In the genomic region with DNA sequence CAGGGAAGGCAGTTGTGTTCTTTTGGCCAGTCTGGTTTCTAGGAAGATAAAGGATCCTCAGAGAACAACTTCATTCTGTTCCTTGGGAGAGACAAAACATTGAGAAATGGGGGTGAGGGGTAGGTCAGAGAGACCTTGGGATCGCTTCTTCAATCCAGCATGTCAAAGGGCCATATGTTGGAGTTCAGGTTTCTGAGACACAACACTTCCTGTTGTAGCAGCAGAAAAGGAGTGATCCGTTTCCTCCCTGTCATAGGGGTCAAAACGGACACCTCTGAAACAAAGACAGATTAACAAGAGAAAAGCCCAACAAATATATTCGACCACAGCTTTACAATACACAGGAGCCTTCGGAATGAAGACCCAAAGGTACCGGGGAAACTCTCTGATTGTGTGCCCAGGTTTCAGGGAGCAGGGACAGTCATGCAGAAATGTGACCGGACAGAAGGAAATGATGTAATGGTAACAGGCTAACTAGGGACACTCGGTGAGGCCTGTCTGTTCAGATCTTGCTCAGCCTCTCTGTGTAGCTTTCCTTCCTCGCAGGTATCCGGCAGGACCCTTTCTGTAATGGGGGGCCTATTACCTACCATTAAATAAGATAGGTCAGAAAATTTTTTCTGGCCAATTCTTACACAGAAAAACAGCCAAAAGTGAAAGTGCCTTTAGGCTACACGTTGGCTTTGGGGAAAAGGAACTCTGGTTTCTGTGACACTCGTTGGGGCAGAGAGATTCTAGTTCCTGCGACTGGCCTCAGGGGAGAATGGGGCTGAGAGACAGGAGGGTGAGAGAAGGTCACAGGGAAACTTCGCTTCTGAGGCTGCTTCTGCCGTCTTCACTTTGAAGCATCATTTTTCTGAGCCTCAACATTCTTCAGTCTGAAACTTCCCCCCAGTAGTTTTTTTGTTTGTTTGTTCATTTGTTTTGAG, we compare ENCODE assay signal across 10 cellular contexts.
DNase-seq lines count a peak whose midpoint lies in the region; ATAC-seq and TF ChIP-seq lines count a peak whose summit lies in the region.
"Had no signal": no experiment of that assay in that cellular context is flagged by ENCODE, and none has a peak within 500 bp of the region (broad histone marks: within the 10 kb centered on the region; RNA-seq: fewer than 3 reads in every experiment).

No MANE protein-coding gene starts in this region.

- H3K27me3 ChIP-seq in thoracic aorta (replicated peaks; ENCODE audit: insufficient read depth) = no peaks in the 10 kb centered on the region

- ATAC-seq in GM19463 (IDR thresholded peaks at IDR 0.05; ENCODE audit: unreplicated experiment) (peak; percentile 71), HG03280 (IDR thresholded peaks at IDR 0.05; ENCODE audit: unreplicated experiment) (peak; percentile 67), thoracic aorta (ENCODE audit: insufficient number of reproducible peaks, low FRiP score, low read depth) (no peak), natural killer cell (no peak)
- ATAC-seq in activated naive CD4-positive, alpha-beta T cell treated with anti-CD3 and anti-CD28 coated beads, Interleukin-2, amount 50 U/mL, for 72 hours = no peak

- no peaks in the 10 kb centered on the region for H3K9me3 Mint-ChIP-seq in activated naive CD4-positive, alpha-beta T cell treated with anti-CD3 and anti-CD28 coated beads, Interleukin-2, amount 50 U/mL, for 72 hours
- H3K9me3 Mint-ChIP-seq in natural killer cell = no peaks in the 10 kb centered on the region
- H3K9me3 Mint-ChIP-seq: T-helper 1 cell treated with Interleukin-12 subunit alpha and Interleukin-12 subunit beta and Interleukin-4 antibody, amounts not matched to agents 30 μg/mL and 1 μg/mL, for 36 hours had no signal

- TF ChIP-seq CTCF in fibroblast of pulmonary artery (IDR thresholded peaks at IDR 0.05; ENCODE audit: low read length, missing control alignments) (no peak), thoracic aorta (IDR thresholded peaks at IDR 0.05) (no peak), natural killer cell (IDR thresholded peaks at IDR 0.05) (no peak)

- H3K4me1 Mint-ChIP-seq in natural killer cell = no peaks in the 10 kb centered on the region

- H3K27me3 Mint-ChIP-seq in natural killer cell (ENCODE audit: low read depth in 2 of 2) = peaks cover 4 to 7% of the 10 kb centered on the region in 2 donors

- H3K4me1 ChIP-seq in thoracic aorta (ENCODE audit: control insufficient read depth in 1 of 2, low read depth in 2 of 2) = peaks cover 7 to 23% of the 10 kb centered on the region in 2 donors

- DNase-seq in fibroblast of pulmonary artery (ENCODE audit: low read depth) = peak; percentile 7
- DNase-seq in thoracic aorta (ENCODE audit: low spot score) = no peak
- no peak for DNase-seq in activated naive CD4-positive, alpha-beta T cell treated with anti-CD3 and anti-CD28 coated beads, Interleukin-2, amount 50 U/mL, for 72 hours (ENCODE audit: low spot score in 2 of 2)
- DNase-seq in NCI-H345 treated with DMSO at 0.1 percent for 48 hours (lab: John Stamatoyannopoulos, UW; ENCODE audit: unreplicated experiment) = no peak
- no peak for DNase-seq in natural killer cell
- DNase-seq: KG1 had no signal

- H3K27ac Mint-ChIP-seq in activated naive CD4-positive, alpha-beta T cell treated with anti-CD3 and anti-CD28 coated beads, Interleukin-2, amount 50 U/mL, for 72 hours = peak overlapping the region in 1 of 2 donors; percentile 16
- no peak overlapping the region for H3K27ac Mint-ChIP-seq in natural killer cell
- H3K27ac Mint-ChIP-seq: T-helper 1 cell treated with Interleukin-12 subunit alpha and Interleukin-12 subunit beta and Interleukin-4 antibody, amounts not matched to agents 30 μg/mL and 1 μg/mL, for 36 hours had no signal

- peak overlapping the region in 1 of 2 donors; percentile 70 for H3K27ac ChIP-seq in thoracic aorta

- H3K36me3 ChIP-seq in thoracic aorta = no peaks in the 10 kb centered on the region

- H3K4me3 ChIP-seq in fibroblast of pulmonary artery (replicated peaks; ENCODE audit: low read depth, low read length) (no peak overlapping the region), thoracic aorta (peak overlapping the region; percentile 31)
- H3K4me3 ChIP-seq: skin epidermis had no signal

- H3K9me3 ChIP-seq in thoracic aorta = no peaks in the 10 kb centered on the region

- no peaks in the 10 kb centered on the region for H3K36me3 Mint-ChIP-seq in activated naive CD4-positive, alpha-beta T cell treated with anti-CD3 and anti-CD28 coated beads, Interleukin-2, amount 50 U/mL, for 72 hours
- H3K36me3 Mint-ChIP-seq in natural killer cell = no peaks in the 10 kb centered on the region

- no peak overlapping the region for H3K4me3 Mint-ChIP-seq in natural killer cell
- H3K4me3 Mint-ChIP-seq: T-helper 1 cell treated with Interleukin-12 subunit alpha and Interleukin-12 subunit beta and Interleukin-4 antibody, amounts not matched to agents 30 μg/mL and 1 μg/mL, for 36 hours had no signal

- intact Hi-C loops in natural killer cell (cut with micrococcal nuclease) = no loop called here

Comparison
In these comparisons a context has a peak if more than half of its experiments do, and no peak if none do; other contexts are left out.
1. ATAC-seq: peak in GM19463 (single experiment) and HG03280 (single experiment); none in thoracic aorta (single experiment), activated naive CD4-positive, alpha-beta T cell treated with anti-CD3 and anti-CD28 coated beads, Interleukin-2, amount 50 U/mL, for 72 hours (0 of 2) and natural killer cell (0 of 3).